In genomic region chr5:37716405-37716804, GRCh38 we compare ENCODE assay signal across 17 cellular contexts.
"Had no signal": no experiment of that assay in that cellular context is flagged by ENCODE, and none has a peak within 500 bp of the region (broad histone marks: within the 10 kb centered on the region; RNA-seq: fewer than 3 reads in every experiment).

No MANE protein-coding gene starts in this region.

- H3K4me3 ChIP-seq: MG63 had no signal

- H3K27me3 ChIP-seq: MG63 had no signal

- DNase-seq: Karpas-422, KG1, MG63, NCI-H1092, NCI-H1105 treated with DMSO at 0.1 percent for 48 hours, NCI-H1417 treated with DMSO at 0.1 percent for 48 hours, NCI-H146, NCI-H1694 treated with DMSO at 0.1 percent for 48 hours, NCI-H1930, NCI-H2081, NCI-H2107, NCI-H2227 treated with DMSO at 0.1 percent for 48 hours, NCI-H524, NCI-H526 treated with DMSO at 0.1 percent for 48 hours, NCI-H748 treated with DMSO at 0.1 percent for 48 hours, Right ventricle myocardium superior, RPMI8226 had no signal

- H3K9me3 ChIP-seq: MG63 had no signal

- H3K36me3 ChIP-seq: MG63 had no signal
